In the genomic region with DNA sequence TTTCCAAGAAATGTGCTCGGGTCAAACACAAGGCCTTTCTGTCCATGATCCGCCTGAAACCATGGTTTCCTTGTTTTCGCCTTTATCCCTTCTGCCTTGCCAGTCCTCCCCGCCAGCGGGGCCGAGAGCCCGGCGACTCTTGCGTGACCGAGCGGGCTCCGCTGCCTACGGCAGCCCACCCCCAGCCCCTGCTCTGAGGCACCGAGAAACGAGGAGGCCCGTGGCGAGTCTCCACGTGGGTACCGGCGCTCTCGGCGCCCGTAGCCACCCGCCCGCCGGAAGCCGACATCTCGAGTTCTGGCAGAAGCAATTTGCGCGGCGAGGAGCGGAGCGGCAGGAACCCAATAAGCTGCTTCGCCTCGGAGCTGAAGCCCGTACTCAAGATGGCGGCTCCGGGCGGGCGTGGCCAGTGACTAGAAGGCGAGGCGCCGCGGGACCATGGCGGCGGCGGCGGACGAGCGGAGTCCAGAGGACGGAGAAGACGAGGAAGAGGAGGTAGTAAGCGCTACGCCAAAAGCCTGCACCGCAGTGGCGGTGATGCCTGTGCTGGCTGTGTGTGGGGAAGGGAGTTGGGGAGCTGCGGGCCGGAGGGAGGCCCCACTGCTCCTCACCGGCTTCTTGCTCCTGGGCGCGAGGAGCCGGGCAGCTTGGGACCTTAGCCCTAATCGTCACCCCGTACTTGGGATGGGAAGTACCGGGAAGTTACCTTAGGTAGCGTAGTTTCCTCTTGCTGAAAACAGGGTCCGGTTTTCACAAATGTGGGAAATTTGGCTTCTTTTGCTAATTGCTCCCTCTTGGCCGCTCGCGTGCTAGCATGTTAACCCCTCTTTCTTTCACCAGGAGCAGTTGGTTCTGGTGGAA, we compare ENCODE assay signal across 1 cellular context.
TF ChIP-seq lines count a peak whose summit lies in the region.

A gene with protein sequence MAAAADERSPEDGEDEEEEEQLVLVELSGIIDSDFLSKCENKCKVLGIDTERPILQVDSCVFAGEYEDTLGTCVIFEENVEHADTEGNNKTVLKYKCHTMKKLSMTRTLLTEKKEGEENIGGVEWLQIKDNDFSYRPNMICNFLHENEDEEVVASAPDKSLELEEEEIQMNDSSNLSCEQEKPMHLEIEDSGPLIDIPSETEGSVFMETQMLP (plus strand): TSS at position 375 of the 861 bp plus-strand sequence. CDS start 64 bp downstream, at position 439.

TF ChIP-seq in HepG2, 621 proteins besides CTCF, POLR2A, EP300 and RAD21 (continued from another document and continues in another):
- TF ChIP-seq, protein P1, sequence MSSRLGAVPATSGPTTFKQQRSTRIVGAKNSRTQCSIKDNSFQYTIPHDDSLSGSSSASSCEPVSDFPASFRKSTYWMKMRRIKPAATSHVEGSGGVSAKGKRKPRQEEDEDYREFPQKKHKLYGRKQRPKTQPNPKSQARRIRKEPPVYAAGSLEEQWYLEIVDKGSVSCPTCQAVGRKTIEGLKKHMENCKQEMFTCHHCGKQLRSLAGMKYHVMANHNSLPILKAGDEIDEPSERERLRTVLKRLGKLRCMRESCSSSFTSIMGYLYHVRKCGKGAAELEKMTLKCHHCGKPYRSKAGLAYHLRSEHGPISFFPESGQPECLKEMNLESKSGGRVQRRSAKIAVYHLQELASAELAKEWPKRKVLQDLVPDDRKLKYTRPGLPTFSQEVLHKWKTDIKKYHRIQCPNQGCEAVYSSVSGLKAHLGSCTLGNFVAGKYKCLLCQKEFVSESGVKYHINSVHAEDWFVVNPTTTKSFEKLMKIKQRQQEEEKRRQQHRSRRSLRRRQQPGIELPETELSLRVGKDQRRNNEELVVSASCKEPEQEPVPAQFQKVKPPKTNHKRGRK (CRISPR knock-in tag; IDR thresholded peaks at IDR 0.05) = peak; percentile 22; the same call in 1 of the 2 replicates
- TF ChIP-seq NFE2L2 (IDR thresholded peaks at IDR 0.05; ENCODE audit: low read length) (no peak), JARID2 (CRISPR knock-in tag; IDR thresholded peaks at IDR 0.05; ENCODE audit: insufficient replicate concordance) (peak; percentile 95), JUND (CRISPR knock-in tag; IDR thresholded peaks at IDR 0.05) (peak; percentile 21; the same call in 1 of the 2 replicates), MAFF (IDR thresholded peaks at IDR 0.05; ENCODE audit: low read depth, low read length) (no peak), ZNF30 (CRISPR knock-in tag; IDR thresholded peaks at IDR 0.05) (no peak), DPF2 (CRISPR knock-in tag; IDR thresholded peaks at IDR 0.05; ENCODE audit: borderline replicate concordance, low read depth) (no peak), ZNF768 (CRISPR knock-in tag; IDR thresholded peaks at IDR 0.05) (peak; percentile 81; the same call in 1 of the 2 replicates), HNRNPL (IDR thresholded peaks at IDR 0.05; ENCODE audit: low read depth, low read length) (peak; percentile 73), JUNB (CRISPR knock-in tag; IDR thresholded peaks at IDR 0.05; ENCODE audit: borderline replicate concordance) (no peak), RCOR2 (CRISPR knock-in tag; IDR thresholded peaks at IDR 0.05) (0 out of 2 replicates have a peak, but pooled peaks have one; percentile 43), YY1 (IDR thresholded peaks at IDR 0.05; ENCODE audit: insufficient read depth, insufficient replicate concordance, low read depth, low read length) (peak; percentile 99), ZNF460 (CRISPR knock-in tag; IDR thresholded peaks at IDR 0.05; ENCODE audit: borderline replicate concordance) (no peak), HMGA1 (CRISPR knock-in tag; conservative IDR thresholded peaks at IDR 0.05) (no peak), PCBP2 (optimal IDR thresholded peaks at IDR 0.05; ENCODE audit: low read depth, low read length, poor library complexity, severe bottlenecking) (no peak), ZSCAN22 (CRISPR knock-in tag; IDR thresholded peaks at IDR 0.05) (peak; percentile 76; the same call in 1 of the 2 replicates), SRSF4 (IDR thresholded peaks at IDR 0.05; ENCODE audit: low read depth, low read length, poor library complexity, severe bottlenecking) (no peak), NFRKB (IDR thresholded peaks at IDR 0.05) (peak; percentile 87), MYNN (CRISPR knock-in tag; IDR thresholded peaks at IDR 0.05; ENCODE audit: low read depth) (peak; percentile 95)
- TF ChIP-seq, protein P2, sequence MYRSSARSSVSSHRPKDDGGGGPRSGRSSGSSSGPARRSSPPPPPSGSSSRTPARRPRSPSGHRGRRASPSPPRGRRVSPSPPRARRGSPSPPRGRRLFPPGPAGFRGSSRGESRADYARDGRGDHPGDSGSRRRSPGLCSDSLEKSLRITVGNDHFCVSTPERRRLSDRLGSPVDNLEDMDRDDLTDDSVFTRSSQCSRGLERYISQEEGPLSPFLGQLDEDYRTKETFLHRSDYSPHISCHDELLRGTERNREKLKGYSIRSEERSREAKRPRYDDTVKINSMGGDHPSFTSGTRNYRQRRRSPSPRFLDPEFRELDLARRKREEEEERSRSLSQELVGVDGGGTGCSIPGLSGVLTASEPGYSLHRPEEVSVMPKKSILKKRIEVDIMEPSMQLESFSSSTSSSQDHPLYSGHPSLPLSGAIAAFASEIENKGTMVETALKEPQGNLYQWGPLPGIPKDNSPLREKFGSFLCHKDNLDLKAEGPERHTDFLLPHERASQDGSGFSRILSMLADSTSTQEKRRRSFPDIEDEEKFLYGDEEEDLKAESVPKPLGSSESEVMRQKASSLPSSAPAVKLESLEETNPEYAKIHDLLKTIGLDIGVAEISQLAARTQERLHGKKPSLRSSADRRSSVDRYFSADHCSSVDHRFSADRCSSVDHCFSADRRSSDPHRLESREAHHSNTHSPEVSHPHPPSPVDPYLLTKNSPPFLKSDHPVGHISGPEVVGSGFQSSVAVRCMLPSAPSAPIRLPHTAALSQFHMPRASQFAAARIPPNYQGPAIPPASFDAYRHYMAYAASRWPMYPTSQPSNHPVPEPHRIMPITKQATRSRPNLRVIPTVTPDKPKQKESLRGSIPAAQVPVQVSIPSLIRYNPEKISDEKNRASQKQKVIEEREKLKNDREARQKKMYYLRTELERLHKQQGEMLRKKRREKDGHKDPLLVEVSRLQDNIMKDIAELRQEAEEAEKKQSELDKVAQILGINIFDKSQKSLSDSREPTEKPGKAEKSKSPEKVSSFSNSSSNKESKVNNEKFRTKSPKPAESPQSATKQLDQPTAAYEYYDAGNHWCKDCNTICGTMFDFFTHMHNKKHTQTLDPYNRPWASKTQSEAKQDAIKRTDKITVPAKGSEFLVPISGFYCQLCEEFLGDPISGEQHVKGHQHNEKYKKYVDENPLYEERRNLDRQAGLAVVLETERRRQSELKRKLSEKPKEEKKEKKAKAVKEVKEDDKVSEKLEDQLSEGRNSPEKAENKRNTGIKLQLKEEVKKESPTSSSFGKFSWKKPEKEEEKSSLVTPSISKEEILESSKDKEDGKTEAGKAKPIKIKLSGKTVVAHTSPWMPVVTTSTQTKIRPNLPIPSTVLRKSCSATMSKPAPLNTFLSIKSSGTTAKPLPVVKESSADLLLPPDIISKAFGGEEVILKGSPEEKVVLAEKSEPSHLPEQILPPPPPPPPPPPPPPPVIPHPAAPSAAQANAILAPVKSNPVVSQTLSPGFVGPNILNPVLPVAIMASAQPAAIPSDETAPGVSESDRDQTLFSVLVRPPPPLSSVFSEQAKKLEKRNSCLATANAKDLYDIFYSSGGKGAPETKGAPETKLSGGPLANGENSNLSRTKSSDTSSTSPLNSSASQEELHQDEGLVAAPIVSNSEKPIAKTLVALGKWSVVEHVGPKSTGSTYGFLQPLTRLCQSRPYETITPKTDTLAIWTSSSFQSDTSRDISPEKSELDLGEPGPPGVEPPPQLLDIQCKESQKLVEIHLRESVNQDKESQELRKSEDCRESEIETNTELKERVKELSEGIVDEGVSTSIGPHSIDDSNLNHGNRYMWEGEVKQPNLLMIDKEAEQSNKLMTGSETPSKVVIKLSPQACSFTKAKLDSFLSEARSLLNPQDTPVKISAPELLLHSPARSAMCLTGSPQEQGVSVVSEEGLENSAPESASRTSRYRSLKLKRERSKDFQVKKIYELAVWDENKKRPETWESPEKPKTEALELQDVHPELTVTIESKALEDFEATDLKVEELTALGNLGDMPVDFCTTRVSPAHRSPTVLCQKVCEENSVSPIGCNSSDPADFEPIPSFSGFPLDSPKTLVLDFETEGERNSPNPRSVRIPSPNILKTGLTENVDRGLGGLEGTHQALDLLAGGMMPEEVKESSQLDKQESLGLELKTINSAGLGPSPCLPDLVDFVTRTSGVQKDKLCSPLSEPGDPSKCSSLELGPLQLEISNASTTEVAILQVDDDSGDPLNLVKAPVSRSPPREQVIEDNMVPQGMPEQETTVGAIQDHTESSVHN (CRISPR knock-in tag; IDR thresholded peaks at IDR 0.05) = peak; percentile 58
- TF ChIP-seq, protein P3, sequence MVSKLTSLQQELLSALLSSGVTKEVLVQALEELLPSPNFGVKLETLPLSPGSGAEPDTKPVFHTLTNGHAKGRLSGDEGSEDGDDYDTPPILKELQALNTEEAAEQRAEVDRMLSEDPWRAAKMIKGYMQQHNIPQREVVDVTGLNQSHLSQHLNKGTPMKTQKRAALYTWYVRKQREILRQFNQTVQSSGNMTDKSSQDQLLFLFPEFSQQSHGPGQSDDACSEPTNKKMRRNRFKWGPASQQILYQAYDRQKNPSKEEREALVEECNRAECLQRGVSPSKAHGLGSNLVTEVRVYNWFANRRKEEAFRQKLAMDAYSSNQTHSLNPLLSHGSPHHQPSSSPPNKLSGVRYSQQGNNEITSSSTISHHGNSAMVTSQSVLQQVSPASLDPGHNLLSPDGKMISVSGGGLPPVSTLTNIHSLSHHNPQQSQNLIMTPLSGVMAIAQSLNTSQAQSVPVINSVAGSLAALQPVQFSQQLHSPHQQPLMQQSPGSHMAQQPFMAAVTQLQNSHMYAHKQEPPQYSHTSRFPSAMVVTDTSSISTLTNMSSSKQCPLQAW (CRISPR knock-in tag; IDR thresholded peaks at IDR 0.05) = no peak
- TF ChIP-seq, protein P4, sequence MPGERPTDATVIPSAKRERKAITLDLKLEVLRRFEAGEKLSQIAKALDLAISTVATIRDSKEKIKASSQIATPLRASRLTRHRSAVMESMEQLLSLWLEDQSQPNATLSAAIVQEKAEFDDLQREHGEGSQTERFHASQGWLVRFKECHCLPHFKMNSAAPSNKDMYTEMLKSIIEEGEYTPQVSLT (CRISPR knock-in tag; IDR thresholded peaks at IDR 0.05; ENCODE audit: borderline replicate concordance, low read depth) = no peak; the same call in 1 of the 2 replicates
- TF ChIP-seq, protein P5, sequence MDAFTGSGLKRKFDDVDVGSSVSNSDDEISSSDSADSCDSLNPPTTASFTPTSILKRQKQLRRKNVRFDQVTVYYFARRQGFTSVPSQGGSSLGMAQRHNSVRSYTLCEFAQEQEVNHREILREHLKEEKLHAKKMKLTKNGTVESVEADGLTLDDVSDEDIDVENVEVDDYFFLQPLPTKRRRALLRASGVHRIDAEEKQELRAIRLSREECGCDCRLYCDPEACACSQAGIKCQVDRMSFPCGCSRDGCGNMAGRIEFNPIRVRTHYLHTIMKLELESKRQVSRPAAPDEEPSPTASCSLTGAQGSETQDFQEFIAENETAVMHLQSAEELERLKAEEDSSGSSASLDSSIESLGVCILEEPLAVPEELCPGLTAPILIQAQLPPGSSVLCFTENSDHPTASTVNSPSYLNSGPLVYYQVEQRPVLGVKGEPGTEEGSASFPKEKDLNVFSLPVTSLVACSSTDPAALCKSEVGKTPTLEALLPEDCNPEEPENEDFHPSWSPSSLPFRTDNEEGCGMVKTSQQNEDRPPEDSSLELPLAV (CRISPR knock-in tag; conservative IDR thresholded peaks at IDR 0.05; ENCODE audit: low read depth) = 0 out of 2 replicates have a peak, but pooled peaks have one; percentile 48
- TF ChIP-seq, protein P6, sequence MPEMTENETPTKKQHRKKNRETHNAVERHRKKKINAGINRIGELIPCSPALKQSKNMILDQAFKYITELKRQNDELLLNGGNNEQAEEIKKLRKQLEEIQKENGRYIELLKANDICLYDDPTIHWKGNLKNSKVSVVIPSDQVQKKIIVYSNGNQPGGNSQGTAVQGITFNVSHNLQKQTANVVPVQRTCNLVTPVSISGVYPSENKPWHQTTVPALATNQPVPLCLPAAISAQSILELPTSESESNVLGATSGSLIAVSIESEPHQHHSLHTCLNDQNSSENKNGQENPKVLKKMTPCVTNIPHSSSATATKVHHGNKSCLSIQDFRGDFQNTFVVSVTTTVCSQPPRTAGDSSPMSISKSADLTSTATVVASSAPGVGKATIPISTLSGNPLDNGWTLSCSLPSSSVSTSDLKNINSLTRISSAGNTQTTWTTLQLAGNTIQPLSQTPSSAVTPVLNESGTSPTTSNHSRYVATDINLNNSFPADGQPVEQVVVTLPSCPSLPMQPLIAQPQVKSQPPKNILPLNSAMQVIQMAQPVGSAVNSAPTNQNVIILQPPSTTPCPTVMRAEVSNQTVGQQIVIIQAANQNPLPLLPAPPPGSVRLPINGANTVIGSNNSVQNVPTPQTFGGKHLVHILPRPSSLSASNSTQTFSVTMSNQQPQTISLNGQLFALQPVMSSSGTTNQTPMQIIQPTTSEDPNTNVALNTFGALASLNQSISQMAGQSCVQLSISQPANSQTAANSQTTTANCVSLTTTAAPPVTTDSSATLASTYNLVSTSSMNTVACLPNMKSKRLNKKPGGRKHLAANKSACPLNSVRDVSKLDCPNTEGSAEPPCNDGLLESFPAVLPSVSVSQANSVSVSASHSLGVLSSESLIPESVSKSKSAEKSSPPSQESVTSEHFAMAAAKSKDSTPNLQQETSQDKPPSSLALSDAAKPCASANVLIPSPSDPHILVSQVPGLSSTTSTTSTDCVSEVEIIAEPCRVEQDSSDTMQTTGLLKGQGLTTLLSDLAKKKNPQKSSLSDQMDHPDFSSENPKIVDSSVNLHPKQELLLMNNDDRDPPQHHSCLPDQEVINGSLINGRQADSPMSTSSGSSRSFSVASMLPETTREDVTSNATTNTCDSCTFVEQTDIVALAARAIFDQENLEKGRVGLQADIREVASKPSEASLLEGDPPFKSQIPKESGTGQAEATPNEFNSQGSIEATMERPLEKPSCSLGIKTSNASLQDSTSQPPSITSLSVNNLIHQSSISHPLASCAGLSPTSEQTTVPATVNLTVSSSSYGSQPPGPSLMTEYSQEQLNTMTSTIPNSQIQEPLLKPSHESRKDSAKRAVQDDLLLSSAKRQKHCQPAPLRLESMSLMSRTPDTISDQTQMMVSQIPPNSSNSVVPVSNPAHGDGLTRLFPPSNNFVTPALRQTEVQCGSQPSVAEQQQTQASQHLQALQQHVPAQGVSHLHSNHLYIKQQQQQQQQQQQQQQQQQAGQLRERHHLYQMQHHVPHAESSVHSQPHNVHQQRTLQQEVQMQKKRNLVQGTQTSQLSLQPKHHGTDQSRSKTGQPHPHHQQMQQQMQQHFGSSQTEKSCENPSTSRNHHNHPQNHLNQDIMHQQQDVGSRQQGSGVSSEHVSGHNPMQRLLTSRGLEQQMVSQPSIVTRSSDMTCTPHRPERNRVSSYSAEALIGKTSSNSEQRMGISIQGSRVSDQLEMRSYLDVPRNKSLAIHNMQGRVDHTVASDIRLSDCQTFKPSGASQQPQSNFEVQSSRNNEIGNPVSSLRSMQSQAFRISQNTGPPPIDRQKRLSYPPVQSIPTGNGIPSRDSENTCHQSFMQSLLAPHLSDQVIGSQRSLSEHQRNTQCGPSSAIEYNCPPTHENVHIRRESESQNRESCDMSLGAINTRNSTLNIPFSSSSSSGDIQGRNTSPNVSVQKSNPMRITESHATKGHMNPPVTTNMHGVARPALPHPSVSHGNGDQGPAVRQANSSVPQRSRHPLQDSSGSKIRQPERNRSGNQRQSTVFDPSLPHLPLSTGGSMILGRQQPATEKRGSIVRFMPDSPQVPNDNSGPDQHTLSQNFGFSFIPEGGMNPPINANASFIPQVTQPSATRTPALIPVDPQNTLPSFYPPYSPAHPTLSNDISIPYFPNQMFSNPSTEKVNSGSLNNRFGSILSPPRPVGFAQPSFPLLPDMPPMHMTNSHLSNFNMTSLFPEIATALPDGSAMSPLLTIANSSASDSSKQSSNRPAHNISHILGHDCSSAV (CRISPR knock-in tag; IDR thresholded peaks at IDR 0.05; ENCODE audit: borderline replicate concordance) = no peak; the same call in 1 of the 2 replicates
